ENCODE assay signal across 12 cellular contexts in genomic region chr19:41893899-41894298, GRCh38. TPM values are rescaled to one million over a fixed set of nuclear protein-coding genes. Genes with fewer than 3 reads are reported as not detected.
DNase-seq lines count a peak whose midpoint lies in the region; ATAC-seq, FAIRE-seq and TF ChIP-seq lines count a peak whose summit lies in the region.
"Had no signal": no experiment of that assay in that cellular context is flagged by ENCODE, and none has a peak within 500 bp of the region (broad histone marks: within the 10 kb centered on the region; RNA-seq: fewer than 3 reads in every experiment).

No MANE protein-coding gene starts in this region.

- H3K36me3 Mint-ChIP-seq in activated CD8-positive, alpha-beta memory T cell treated with anti-CD3 and anti-CD28 coated beads, Interleukin-2, amount 10 ng/mL, durations not matched to agents 7 days and 5 days = peaks cover 55% of the 10 kb centered on the region
- H3K36me3 Mint-ChIP-seq in stimulated activated memory B cell treated with anti-CD40 and anti-IgM and Interleukin-4, amounts not matched to agents 10 μg/mL and 1 μg/mL and 100 μg/mL, for 72 hours = peaks cover 60% of the 10 kb centered on the region

- H3K9me1 ChIP-seq in K562 (ENCODE audit: control insufficient read depth, insufficient read depth, low read length) = no peaks in the 10 kb centered on the region

- H3K27me3 ChIP-seq in K562 (ENCODE audit: control insufficient read depth in 2 of 2, insufficient read depth in 2 of 2, low read length in 2 of 2) = no peaks in the 10 kb centered on the region
- H3K27me3 ChIP-seq in Peyer's patch = no peaks in the 10 kb centered on the region
- H3K27me3 ChIP-seq in A673 (replicated peaks; ENCODE audit: insufficient read depth, low read depth, low read length, poor library complexity) = no peaks in the 10 kb centered on the region

- 71% methylated on average over 5 of the region's 6 CpGs for WGBS in K562 (ENCODE audit: insufficient coverage, low coverage, missing lambda C conversion rate)

- TF ChIP-seq POLR2A in K562 (conservative IDR thresholded peaks at IDR 0.05) (no peak), Peyer's patch (IDR thresholded peaks at IDR 0.05) (no peak)

- intact Hi-C loops in K562 (cut with micrococcal nuclease) (no loop called here), A673 (cut with micrococcal nuclease; ENCODE audit: unreplicated experiment) (no loop called here)

- CTCF ChIA-PET in activated CD8-positive, alpha-beta memory T cell treated with anti-CD3 and anti-CD28 coated beads, Interleukin-2, amount 10 ng/mL, durations not matched to agents 7 days and 5 days (lab: Charles Lee) = interaction anchor here (1.0 kb wide), 1 partner anchor 34 kb away, joined by 3 read pairs; the partner anchor contains the start of gene RPS19
- CTCF ChIA-PET in K562 (lab: Yijun Ruan, JAX; ENCODE audit: low intra/inter-chr PET ratio) = no interaction called here
- CTCF ChIA-PET in A673 (lab: Charles Lee) = no interaction called here

- no peak for TF ChIP-seq EP300 in K562 (IDR thresholded peaks at IDR 0.05; ENCODE audit: low read length)

- no peaks in the 10 kb centered on the region for H3K9me3 ChIP-seq in K562 (replicated peaks; ENCODE audit: control insufficient read depth, insufficient read depth, low read depth, low read length)
- H3K9me3 ChIP-seq in Peyer's patch = no peaks in the 10 kb centered on the region
- no peaks in the 10 kb centered on the region for H3K9me3 ChIP-seq in A673 (ENCODE audit: low read depth, low read length, poor library complexity, severe bottlenecking)

- H3K4me3 ChIP-seq in K562 = no peak overlapping the region
- no peak overlapping the region for H3K4me3 ChIP-seq in Peyer's patch
- H3K4me3 ChIP-seq in A673 (ENCODE audit: low read depth, low read length, poor library complexity, severe bottlenecking) = no peak overlapping the region

- no peak overlapping the region for H2AFZ ChIP-seq in K562 (ENCODE audit: low read depth, low read length)

- in situ Hi-C loops in K562 (cut with MboI) = no loop called here

- H3K4me2 ChIP-seq in K562 (ENCODE audit: insufficient read depth, low read length) = no peak overlapping the region

- no peak for DNase-seq in activated CD8-positive, alpha-beta memory T cell treated with anti-CD3 and anti-CD28 coated beads, Interleukin-2, amount 10 ng/mL, durations not matched to agents 7 days and 5 days
- DNase-seq in activated CD8-positive, alpha-beta memory T cell treated with anti-CD3 and anti-CD28 coated beads, Interleukin-2, amount 50 U/mL, for 4 hours = no peak
- DNase-seq in NCI-H69 (lab: John Stamatoyannopoulos, UW) = peak; percentile 39
- peak in 1 of 4 experiments; percentile 41 for DNase-seq in K562 (ENCODE audit: extremely low read depth in 1 of 4, low spot score in 3 of 4)
- no peak for DNase-seq in Peyer's patch
- DNase-seq in left lobe of liver (ENCODE audit: low spot score) = no peak
- no peak for DNase-seq in A673 (ENCODE audit: low spot score)
- DNase-seq: activated CD4-positive, CD25-positive, alpha-beta regulatory T cell; head of caudate nucleus; NCI-H2029 treated with DMSO at 0.1 percent for 48 hours had no signal

- H3K36me3 ChIP-seq in K562 (ENCODE audit: control insufficient read depth, insufficient read depth, low read length) = peaks cover 78% of the 10 kb centered on the region; the same call in 2 of the 3 replicates
- H3K36me3 ChIP-seq in Peyer's patch = peaks cover 0 to 84% (median 0%) of the 10 kb centered on the region in 3 donors
- H3K36me3 ChIP-seq in A673 (ENCODE audit: insufficient read depth, low read length, poor library complexity, severe bottlenecking) = peaks cover 56% of the 10 kb centered on the region

- H4K20me1 ChIP-seq in K562 (replicated peaks; ENCODE audit: control insufficient read depth, insufficient read depth, low read length) = no peaks in the 10 kb centered on the region

- FAIRE-seq in K562 (lab: Jason Lieb, UNC) = peak; percentile 46

- peak; percentile 40 for ATAC-seq in activated CD8-positive, alpha-beta memory T cell treated with anti-CD3 and anti-CD28 coated beads, Interleukin-2, amount 10 ng/mL, durations not matched to agents 7 days and 5 days
- ATAC-seq in K562 (peak; percentile 68), left lobe of liver (no peak)
- peak; percentile 18 for ATAC-seq in stimulated activated memory B cell treated with anti-CD40 and anti-IgM and Interleukin-4, amounts not matched to agents 10 μg/mL and 1 μg/mL and 100 μg/mL, for 72 hours

- no peaks in the 10 kb centered on the region for H3K9me3 Mint-ChIP-seq in activated CD8-positive, alpha-beta memory T cell treated with anti-CD3 and anti-CD28 coated beads, Interleukin-2, amount 10 ng/mL, durations not matched to agents 7 days and 5 days (ENCODE audit: low read depth)
- no peaks in the 10 kb centered on the region for H3K9me3 Mint-ChIP-seq in stimulated activated memory B cell treated with anti-CD40 and anti-IgM and Interleukin-4, amounts not matched to agents 10 μg/mL and 1 μg/mL and 100 μg/mL, for 72 hours
- H3K9me3 Mint-ChIP-seq: neural crest cell had no signal

- peak in 1 of 2 experiments; percentile 11; a peak in 1 of 4 replicates for TF ChIP-seq RAD21 in K562 (CRISPR knock-in tag; conservative IDR thresholded peaks at IDR 0.05 in 1 of 2, IDR thresholded peaks at IDR 0.05 in 1 of 2)

- BruUV-seq in K562 (replicated peaks; lab: Mats Ljungman, UMichigan) (no TSS peak), A673 (replicated peaks; lab: Mats Ljungman, UMichigan) (no TSS peak)

- POLR2A ChIA-PET in K562 (lab: Yijun Ruan, JAX) = no interaction called here
- POLR2A ChIA-PET in A673 (lab: Charles Lee; ENCODE audit: low non-redundant PET) = no interaction called here

- H3K4me1 ChIP-seq in K562 (replicated peaks in 1 of 2; ENCODE audit: control insufficient read depth in 2 of 2, insufficient read depth in 2 of 2, low read length in 2 of 2) (peaks cover 0 to 26% of the 10 kb centered on the region in 2 experiments; a peak in 2 of 5 replicates), Peyer's patch (peaks cover 0 to 2% (median 0%) of the 10 kb centered on the region in 4 donors), A673 (ENCODE audit: insufficient read depth, low read length, poor library complexity, severe bottlenecking) (no peaks in the 10 kb centered on the region)

- no peaks in the 10 kb centered on the region for H3K27me3 Mint-ChIP-seq in activated CD8-positive, alpha-beta memory T cell treated with anti-CD3 and anti-CD28 coated beads, Interleukin-2, amount 10 ng/mL, durations not matched to agents 7 days and 5 days
- H3K27me3 Mint-ChIP-seq in stimulated activated memory B cell treated with anti-CD40 and anti-IgM and Interleukin-4, amounts not matched to agents 10 μg/mL and 1 μg/mL and 100 μg/mL, for 72 hours = no peaks in the 10 kb centered on the region

- H3K27ac Mint-ChIP-seq in activated CD8-positive, alpha-beta memory T cell treated with anti-CD3 and anti-CD28 coated beads, Interleukin-2, amount 10 ng/mL, durations not matched to agents 7 days and 5 days = peak overlapping the region; percentile 14
- peak overlapping the region; percentile 77 for H3K27ac Mint-ChIP-seq in stimulated activated memory B cell treated with anti-CD40 and anti-IgM and Interleukin-4, amounts not matched to agents 10 μg/mL and 1 μg/mL and 100 μg/mL, for 72 hours

- H3K4me3 Mint-ChIP-seq in activated CD8-positive, alpha-beta memory T cell treated with anti-CD3 and anti-CD28 coated beads, Interleukin-2, amount 10 ng/mL, durations not matched to agents 7 days and 5 days = no peak overlapping the region
- no peak overlapping the region for H3K4me3 Mint-ChIP-seq in stimulated activated memory B cell treated with anti-CD40 and anti-IgM and Interleukin-4, amounts not matched to agents 10 μg/mL and 1 μg/mL and 100 μg/mL, for 72 hours
- H3K4me3 Mint-ChIP-seq: neural crest cell had no signal

- no peak overlapping the region for H3K9ac ChIP-seq in K562 (ENCODE audit: insufficient read depth in 1 of 2, low read depth in 2 of 2, low read length in 2 of 2)

- peaks cover 57% of the 10 kb centered on the region for H3K4me1 Mint-ChIP-seq in activated CD8-positive, alpha-beta memory T cell treated with anti-CD3 and anti-CD28 coated beads, Interleukin-2, amount 10 ng/mL, durations not matched to agents 7 days and 5 days
- peaks cover 48% of the 10 kb centered on the region for H3K4me1 Mint-ChIP-seq in stimulated activated memory B cell treated with anti-CD40 and anti-IgM and Interleukin-4, amounts not matched to agents 10 μg/mL and 1 μg/mL and 100 μg/mL, for 72 hours

- H3K27ac ChIP-seq in K562 (ENCODE audit: extremely low read depth, low read depth, low read length) = no peak overlapping the region
- no peak overlapping the region for H3K27ac ChIP-seq in Peyer's patch
- H3K27ac ChIP-seq in A673 (ENCODE audit: low read depth, low read length, poor library complexity, severe bottlenecking) = no peak overlapping the region

- no peaks in the 10 kb centered on the region for H3K79me2 ChIP-seq in K562 (ENCODE audit: control insufficient read depth, insufficient read depth, low read length)

- TF ChIP-seq CTCF in K562 (IDR thresholded peaks at IDR 0.05 in 2 of 3, conservative IDR thresholded peaks at IDR 0.05 in 1 of 3; ENCODE audit: insufficient read depth in 2 of 3, low read depth in 1 of 3, low read length in 3 of 3) (peak; percentile 39 to 43 (median 40); a peak in 5 of 6 replicates), Peyer's patch (IDR thresholded peaks at IDR 0.05) (no peak), A673 (conservative IDR thresholded peaks at IDR 0.05; ENCODE audit: low read depth, low read length) (no peak)

RNA-seq across cellular contexts. Expression of gene ARHGEF1, which starts 10.9 kb away (rescaled TPM):
- 100 to 1,000 TPM; 545 to 682 TPM for total RNA-seq in activated CD8-positive, alpha-beta memory T cell treated with anti-CD3 and anti-CD28 coated beads, Interleukin-2, amount 10 ng/mL, durations not matched to agents 7 days and 5 days
- total RNA-seq in K562 (2011; cell fraction: chromatin; rRNA removed; ENCODE audit: low replicate concordance) = 190 and 355 TPM in 2 replicates
- total RNA-seq in K562 (2011; cell fraction: nucleolus; rRNA removed) = 134 and 150 TPM in 2 replicates
- 174 and 273 TPM in 2 replicates for total RNA-seq in K562 (2011; cell fraction: nucleoplasm; rRNA removed)
- total RNA-seq in K562 (2014; rRNA removed) (56.7 and 79.1 TPM in 2 replicates), K562 (2014; rRNA removed; fragmentation: Illumina TruSeq; extraction: Trizol) (8.3 and 11.2 TPM in 2 replicates), K562 (2015; rRNA removed; fragmentation: Illumina TruSeq; extraction: Trizol) (27.1 and 27.5 TPM in 2 replicates), K562 (2021) (126 and 149 TPM in 2 replicates), Peyer's patch (100 to 1,000 TPM in 3 of 4 donors, 10 to 100 TPM in 1; 90.0 to 368 (median 148) TPM), left lobe of liver (37.4 TPM), A673 (2021) (159 and 164 TPM in 2 replicates)
- polyA plus RNA-seq in K562 (2011; rRNA removed) (29.8 and 50.5 TPM in 2 replicates), K562 (2014; fragmentation: Illumina TruSeq; extraction: Trizol) (39.8 and 71.1 TPM in 2 replicates), K562 (2014; fragmentation: Nextera tagmentation; extraction: Ambion mirVana) (1 to 10 TPM; 1.9 to 4.4 TPM), K562 (2014; rRNA removed) (86.0 and 112 TPM in 2 replicates)
- polyA plus RNA-seq in K562 (2011; cell fraction: cytosol; rRNA removed) = 56.0 and 95.1 TPM in 2 replicates
- polyA plus RNA-seq in K562 (2011; cell fraction: nucleus; rRNA removed) = 165 and 197 TPM in 2 replicates
- 74.3 and 126 TPM in 2 replicates for polyA plus RNA-seq in K562 (2012)
- polyA minus RNA-seq in K562 (2011; rRNA and poly(A)+ RNA removed) = 15.0 and 21.2 TPM in 2 replicates
- 48.5 and 52.9 TPM in 2 replicates for polyA minus RNA-seq in K562 (2011; cell fraction: cytosol; rRNA and poly(A)+ RNA removed)
- 38.0 and 42.7 TPM in 2 replicates for polyA minus RNA-seq in K562 (2011; cell fraction: nucleus; rRNA and poly(A)+ RNA removed)

RNA-seq across cellular contexts. Expression of gene CD79A, which starts 16.8 kb away (rescaled TPM):
- total RNA-seq in activated CD8-positive, alpha-beta memory T cell treated with anti-CD3 and anti-CD28 coated beads, Interleukin-2, amount 10 ng/mL, durations not matched to agents 7 days and 5 days = 1 to 10 TPM; 4.0 to 4.1 TPM
- 0.23 TPM in 1 of 2 replicates, not detected in the other for total RNA-seq in K562 (2011; cell fraction: chromatin; rRNA removed; ENCODE audit: low replicate concordance)
- total RNA-seq in K562 (2011; cell fraction: nucleolus; rRNA removed) = 0.33 and 0.53 TPM in 2 replicates
- total RNA-seq in K562 (2011; cell fraction: nucleoplasm; rRNA removed) = not detected in 2 replicates
- total RNA-seq in K562 (2014; rRNA removed) = not detected in 2 replicates
- total RNA-seq in K562 (2014; rRNA removed; fragmentation: Illumina TruSeq; extraction: Trizol) = not detected in 2 replicates
- 0.11 and 0.19 TPM in 2 replicates for total RNA-seq in K562 (2015; rRNA removed; fragmentation: Illumina TruSeq; extraction: Trizol)
- total RNA-seq in K562 (2021) = 0.38 and 0.42 TPM in 2 replicates
- polyA plus RNA-seq in K562 (2011; rRNA removed) = 0.10 and 0.37 TPM in 2 replicates
- polyA plus RNA-seq in K562 (2011; cell fraction: cytosol; rRNA removed) = 0.42 and 0.46 TPM in 2 replicates
- 0.17 and 0.28 TPM in 2 replicates for polyA plus RNA-seq in K562 (2011; cell fraction: nucleus; rRNA removed)
- polyA plus RNA-seq in K562 (2012) = 0.21 and 0.30 TPM in 2 replicates
- 0.22 TPM in 1 of 2 replicates, not detected in the other for polyA plus RNA-seq in K562 (2014; fragmentation: Illumina TruSeq; extraction: Trizol)
- polyA plus RNA-seq in K562 (2014; fragmentation: Nextera tagmentation; extraction: Ambion mirVana) = under 1 TPM in 1 of 2 experiments, not detected in 1; 0.04 TPM
- polyA plus RNA-seq in K562 (2014; rRNA removed) = 0.72 TPM in 1 of 2 replicates, not detected in the other
- not detected in 2 replicates for polyA minus RNA-seq in K562 (2011; rRNA and poly(A)+ RNA removed)
- not detected in 2 replicates for polyA minus RNA-seq in K562 (2011; cell fraction: cytosol; rRNA and poly(A)+ RNA removed)
- not detected in 2 replicates for polyA minus RNA-seq in K562 (2011; cell fraction: nucleus; rRNA and poly(A)+ RNA removed)
- total RNA-seq in Peyer's patch = 10 to 100 TPM in 1 of 4 donors, 1 to 10 TPM in 3; 2.8 to 65.2 (median 4.2) TPM
- total RNA-seq in left lobe of liver = 0.55 TPM
- 14.4 and 17.8 TPM in 2 replicates for total RNA-seq in A673 (2021)

RNA-seq across cellular contexts. Expression of gene RPS19, which starts 33.8 kb away (rescaled TPM):
- 1,000 to 10,000 TPM; 3,135 to 3,310 TPM for total RNA-seq in activated CD8-positive, alpha-beta memory T cell treated with anti-CD3 and anti-CD28 coated beads, Interleukin-2, amount 10 ng/mL, durations not matched to agents 7 days and 5 days
- total RNA-seq in K562 (2011; cell fraction: chromatin; rRNA removed; ENCODE audit: low replicate concordance) = 206 and 366 TPM in 2 replicates
- 541 and 557 TPM in 2 replicates for total RNA-seq in K562 (2011; cell fraction: nucleolus; rRNA removed)
- total RNA-seq in K562 (2011; cell fraction: nucleoplasm; rRNA removed) = 534 and 889 TPM in 2 replicates
- 2,281 and 2,654 TPM in 2 replicates for total RNA-seq in K562 (2014; rRNA removed)
- total RNA-seq in K562 (2014; rRNA removed; fragmentation: Illumina TruSeq; extraction: Trizol) = 2,194 and 2,528 TPM in 2 replicates
- 2,976 and 3,114 TPM in 2 replicates for total RNA-seq in K562 (2015; rRNA removed; fragmentation: Illumina TruSeq; extraction: Trizol)
- 3,020 and 3,167 TPM in 2 replicates for total RNA-seq in K562 (2021)
- polyA plus RNA-seq in K562 (2011; rRNA removed) = 1,964 and 2,381 TPM in 2 replicates
- polyA plus RNA-seq in K562 (2011; cell fraction: cytosol; rRNA removed) = 4,557 and 6,735 TPM in 2 replicates
- polyA plus RNA-seq in K562 (2011; cell fraction: nucleus; rRNA removed) = 550 and 673 TPM in 2 replicates
- 3,411 and 3,853 TPM in 2 replicates for polyA plus RNA-seq in K562 (2012)
- polyA plus RNA-seq in K562 (2014; fragmentation: Illumina TruSeq; extraction: Trizol) = 2,057 and 2,080 TPM in 2 replicates
- 1,000 to 10,000 TPM; 3,130 to 3,408 TPM for polyA plus RNA-seq in K562 (2014; fragmentation: Nextera tagmentation; extraction: Ambion mirVana)
- 1,986 and 2,747 TPM in 2 replicates for polyA plus RNA-seq in K562 (2014; rRNA removed)
- polyA minus RNA-seq in K562 (2011; rRNA and poly(A)+ RNA removed) = 324 and 393 TPM in 2 replicates
- 1,276 and 1,752 TPM in 2 replicates for polyA minus RNA-seq in K562 (2011; cell fraction: cytosol; rRNA and poly(A)+ RNA removed)
- 176 and 348 TPM in 2 replicates for polyA minus RNA-seq in K562 (2011; cell fraction: nucleus; rRNA and poly(A)+ RNA removed)
- total RNA-seq in Peyer's patch = 100 to 1,000 TPM; 363 to 861 (median 619) TPM
- total RNA-seq in left lobe of liver = 519 TPM
- total RNA-seq in A673 (2021) = 2,479 and 2,559 TPM in 2 replicates

RNA-seq across cellular contexts. Expression of gene ERFL, which starts 34.4 kb away (rescaled TPM):
- total RNA-seq in activated CD8-positive, alpha-beta memory T cell treated with anti-CD3 and anti-CD28 coated beads, Interleukin-2, amount 10 ng/mL, durations not matched to agents 7 days and 5 days = 1 to 10 TPM; 1.5 to 1.9 TPM
- 0.63 and 1.7 TPM in 2 replicates for total RNA-seq in K562 (2011; cell fraction: chromatin; rRNA removed; ENCODE audit: low replicate concordance)
- 0.79 and 1.3 TPM in 2 replicates for total RNA-seq in K562 (2011; cell fraction: nucleolus; rRNA removed)
- 0.73 and 1.1 TPM in 2 replicates for total RNA-seq in K562 (2011; cell fraction: nucleoplasm; rRNA removed)
- total RNA-seq in K562 (2014; rRNA removed) = 0.16 and 0.32 TPM in 2 replicates
- 0.10 TPM in 1 of 2 replicates, not detected in the other for total RNA-seq in K562 (2014; rRNA removed; fragmentation: Illumina TruSeq; extraction: Trizol)
- total RNA-seq in K562 (2015; rRNA removed; fragmentation: Illumina TruSeq; extraction: Trizol) = 0.11 TPM in 1 of 2 replicates, not detected in the other
- 0.67 and 0.75 TPM in 2 replicates for total RNA-seq in K562 (2021)
- polyA plus RNA-seq in K562 (2011; rRNA removed) = 0.07 and 0.32 TPM in 2 replicates
- 0.22 and 0.25 TPM in 2 replicates for polyA plus RNA-seq in K562 (2011; cell fraction: cytosol; rRNA removed)
- 2.9 and 3.3 TPM in 2 replicates for polyA plus RNA-seq in K562 (2011; cell fraction: nucleus; rRNA removed)
- polyA plus RNA-seq in K562 (2012) = 0.76 and 0.94 TPM in 2 replicates
- polyA plus RNA-seq in K562 (2014; fragmentation: Illumina TruSeq; extraction: Trizol) = 0.31 and 0.50 TPM in 2 replicates
- not detected for polyA plus RNA-seq in K562 (2014; fragmentation: Nextera tagmentation; extraction: Ambion mirVana)
- polyA plus RNA-seq in K562 (2014; rRNA removed) = 0.31 and 0.33 TPM in 2 replicates
- not detected in 2 replicates for polyA minus RNA-seq in K562 (2011; rRNA and poly(A)+ RNA removed)
- not detected in 2 replicates for polyA minus RNA-seq in K562 (2011; cell fraction: cytosol; rRNA and poly(A)+ RNA removed)
- 0.40 and 0.67 TPM in 2 replicates for polyA minus RNA-seq in K562 (2011; cell fraction: nucleus; rRNA and poly(A)+ RNA removed)
- 1 to 10 TPM in 2 of 4 donors, under 1 TPM in 1, not detected in 1; 0.94 to 1.7 (median 1.7) TPM for total RNA-seq in Peyer's patch
- total RNA-seq in left lobe of liver = not detected
- total RNA-seq in A673 (2021) = 0.95 and 1.2 TPM in 2 replicates

RNA-seq across cellular contexts. Expression of gene DMRTC2, which starts 49.1 kb away (rescaled TPM):
- total RNA-seq in activated CD8-positive, alpha-beta memory T cell treated with anti-CD3 and anti-CD28 coated beads, Interleukin-2, amount 10 ng/mL, durations not matched to agents 7 days and 5 days = not detected
- total RNA-seq in K562 (2011; cell fraction: chromatin; rRNA removed; ENCODE audit: low replicate concordance) = not detected in 2 replicates
- not detected in 2 replicates for total RNA-seq in K562 (2011; cell fraction: nucleolus; rRNA removed)
- not detected in 2 replicates for total RNA-seq in K562 (2011; cell fraction: nucleoplasm; rRNA removed)
- total RNA-seq in K562 (2014; rRNA removed) (not detected in 2 replicates), K562 (2014; rRNA removed; fragmentation: Illumina TruSeq; extraction: Trizol) (not detected in 2 replicates), K562 (2015; rRNA removed; fragmentation: Illumina TruSeq; extraction: Trizol) (not detected in 2 replicates), K562 (2021) (not detected in 2 replicates), Peyer's patch (not detected), left lobe of liver (not detected), A673 (2021) (not detected in 2 replicates)
- polyA plus RNA-seq in K562 (2011; rRNA removed) (not detected in 2 replicates), K562 (2014; fragmentation: Illumina TruSeq; extraction: Trizol) (not detected in 2 replicates), K562 (2014; fragmentation: Nextera tagmentation; extraction: Ambion mirVana) (under 1 TPM in 1 of 2 experiments, not detected in 1; 0.03 TPM), K562 (2014; rRNA removed) (0.04 TPM in 1 of 2 replicates, not detected in the other)
- polyA plus RNA-seq in K562 (2011; cell fraction: cytosol; rRNA removed) = not detected in 2 replicates
- polyA plus RNA-seq in K562 (2011; cell fraction: nucleus; rRNA removed) = not detected in 2 replicates
- 0.03 TPM in 1 of 2 replicates, not detected in the other for polyA plus RNA-seq in K562 (2012)
- polyA minus RNA-seq in K562 (2011; rRNA and poly(A)+ RNA removed) = not detected in 2 replicates
- polyA minus RNA-seq in K562 (2011; cell fraction: cytosol; rRNA and poly(A)+ RNA removed) = not detected in 2 replicates
- not detected in 2 replicates for polyA minus RNA-seq in K562 (2011; cell fraction: nucleus; rRNA and poly(A)+ RNA removed)
- total RNA-seq: neural crest cell had no signal

Comparison
In these comparisons a context has a peak if more than half of its experiments do, and no peak if none do; other contexts are left out.
1. CTCF ChIP-seq: peak in K562 (3 of 3); none in Peyer's patch (0 of 6) and A673 (single experiment).